Comparison of ENCODE assay signal across 2 cellular contexts in the genomic region with DNA sequence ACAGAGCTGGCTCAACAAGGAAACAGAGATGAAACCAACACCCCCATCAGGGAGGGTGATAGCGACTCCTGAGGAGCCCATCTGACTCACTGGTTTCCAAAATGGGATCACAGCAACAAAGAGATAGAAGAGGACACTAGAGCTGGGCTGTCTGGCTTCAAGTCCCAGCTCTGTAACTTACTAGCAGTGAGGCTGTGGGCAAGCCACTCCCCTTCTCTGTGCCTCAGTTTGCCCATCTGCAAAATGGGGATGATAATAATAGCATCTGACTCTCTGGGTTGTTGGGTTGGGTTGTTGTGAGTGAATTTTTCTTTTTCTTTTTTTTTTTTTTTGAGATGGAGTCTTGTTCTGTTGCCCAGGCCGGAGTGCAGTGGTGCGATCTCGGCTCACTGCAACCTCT.
TF ChIP-seq lines count a peak whose summit lies in the region.

No MANE protein-coding gene starts in this region.

TF ChIP-seq in A549, 52 proteins besides CTCF, POLR2A, EP300 and RAD21:
- TF ChIP-seq TFCP2L1 (CRISPR knock-in tag; IDR thresholded peaks at IDR 0.05) (no peak), HEYL (CRISPR knock-in tag; IDR thresholded peaks at IDR 0.05) (no peak), FOSB (CRISPR knock-in tag; IDR thresholded peaks at IDR 0.05) (no peak)
- TF ChIP-seq, protein P1, sequence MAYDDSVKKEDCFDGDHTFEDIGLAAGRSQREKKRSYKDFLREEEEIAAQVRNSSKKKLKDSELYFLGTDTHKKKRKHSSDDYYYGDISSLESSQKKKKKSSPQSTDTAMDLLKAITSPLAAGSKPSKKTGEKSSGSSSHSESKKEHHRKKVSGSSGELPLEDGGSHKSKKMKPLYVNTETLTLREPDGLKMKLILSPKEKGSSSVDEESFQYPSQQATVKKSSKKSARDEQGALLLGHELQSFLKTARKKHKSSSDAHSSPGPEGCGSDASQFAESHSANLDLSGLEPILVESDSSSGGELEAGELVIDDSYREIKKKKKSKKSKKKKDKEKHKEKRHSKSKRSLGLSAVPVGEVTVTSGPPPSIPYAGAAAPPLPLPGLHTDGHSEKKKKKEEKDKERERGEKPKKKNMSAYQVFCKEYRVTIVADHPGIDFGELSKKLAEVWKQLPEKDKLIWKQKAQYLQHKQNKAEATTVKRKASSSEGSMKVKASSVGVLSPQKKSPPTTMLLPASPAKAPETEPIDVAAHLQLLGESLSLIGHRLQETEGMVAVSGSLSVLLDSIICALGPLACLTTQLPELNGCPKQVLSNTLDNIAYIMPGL (CRISPR knock-in tag; IDR thresholded peaks at IDR 0.05; ENCODE audit: borderline replicate concordance), result no peak
TF ChIP-seq in A549: peak in this region for 0.

TF ChIP-seq in endothelial cell of umbilical vein, 7 proteins besides CTCF, POLR2A, EP300 and RAD21:
- no peak for TF ChIP-seq GATA2 (IDR thresholded peaks at IDR 0.05; ENCODE audit: insufficient read depth, insufficient read length, low read depth, low read length)
- no peak for TF ChIP-seq JUN (IDR thresholded peaks at IDR 0.05; ENCODE audit: borderline replicate concordance, insufficient read depth, insufficient read length, low read depth)
- TF ChIP-seq MYC (IDR thresholded peaks at IDR 0.05; ENCODE audit: low read depth, low read length), result no peak
- TF ChIP-seq, protein P2, sequence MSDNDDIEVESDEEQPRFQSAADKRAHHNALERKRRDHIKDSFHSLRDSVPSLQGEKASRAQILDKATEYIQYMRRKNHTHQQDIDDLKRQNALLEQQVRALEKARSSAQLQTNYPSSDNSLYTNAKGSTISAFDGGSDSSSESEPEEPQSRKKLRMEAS (IDR thresholded peaks at IDR 0.05; ENCODE audit: insufficient read depth, insufficient read length), result no peak
- TF ChIP-seq FOS (IDR thresholded peaks at IDR 0.05; ENCODE audit: borderline replicate concordance, insufficient read depth, low read length), result no peak
- TF ChIP-seq POLR2AphosphoS5 (IDR thresholded peaks at IDR 0.05; ENCODE audit: insufficient read depth, low read depth, low read length), result no peak
- no peak for TF ChIP-seq EZH2 (IDR thresholded peaks at IDR 0.05; ENCODE audit: borderline replicate concordance, low read depth, low read length, severe bottlenecking)
